ENCODE assay signal across 8 cellular contexts in genomic region chr9:127976943-127977871, GRCh38. TPM values are rescaled to one million over a fixed set of nuclear protein-coding genes. Genes with fewer than 3 reads are reported as not detected.
DNase-seq lines count a peak whose midpoint lies in the region; ATAC-seq and TF ChIP-seq lines count a peak whose summit lies in the region.

No MANE protein-coding gene starts in this region.

- no peak for DNase-seq in caudate nucleus (lab: John Stamatoyannopoulos, UW)
- DNase-seq in nephron progenitor cell: no peak
- DNase-seq in hepatic stellate cell (ENCODE audit: low spot score): no peak
- no peak for DNase-seq in G401 (ENCODE audit: low spot score)
- DNase-seq in NCI-H446 treated with DMSO at 0.1 percent for 48 hours (lab: John Stamatoyannopoulos, UW): no peak

- H3K9me3 ChIP-seq in KOPT-K1 (ENCODE audit: insufficient read depth, low read length, poor library complexity, severe bottlenecking): no peaks in the 10 kb centered on the region

- H3K4me1 Mint-ChIP-seq in nephron progenitor cell: peaks cover 82% of the 10 kb centered on the region

- no peaks in the 10 kb centered on the region for H3K27me3 Mint-ChIP-seq in nephron progenitor cell (ENCODE audit: low read depth, poor library complexity)

- H3K36me3 Mint-ChIP-seq in nephron progenitor cell (ENCODE audit: low read depth): no peaks in the 10 kb centered on the region

- H3K4me3 Mint-ChIP-seq in nephron progenitor cell: peak overlapping the region; percentile 73

- no peak overlapping the region for H3K27ac Mint-ChIP-seq in nephron progenitor cell

- H3K27ac ChIP-seq in C4-2B: peak overlapping the region; percentile 80
- peak overlapping the region; percentile 91 for H3K27ac ChIP-seq in KOPT-K1 (ENCODE audit: low read depth, low read length, poor library complexity, severe bottlenecking)
- peak overlapping the region; percentile 94 for H3K27ac ChIP-seq in caudate nucleus (ENCODE audit: low read depth, low read length)

- no peaks in the 10 kb centered on the region for H3K9me3 Mint-ChIP-seq in nephron progenitor cell

- ATAC-seq in GM19452 (IDR thresholded peaks at IDR 0.05; ENCODE audit: unreplicated experiment): no peak

- TF ChIP-seq CTCF in C4-2B (conservative IDR thresholded peaks at IDR 0.05) (no peak), nephron progenitor cell (IDR thresholded peaks at IDR 0.05) (no peak)

- in situ Hi-C loops in G401 (cut with HindIII; ENCODE audit: low sequenced_read_pairs): no loop called here

- peaks cover 15% of the 10 kb centered on the region; the same call in 1 of the 2 replicates for H3K36me3 ChIP-seq in KOPT-K1 (ENCODE audit: insufficient read depth, low read length)

RNA-seq across cellular contexts. Expression of gene EEIG1, which starts 3.6 kb away (rescaled TPM):
- total RNA-seq in G401 (2014; rRNA removed; shearing (Covaris generic)): 12.4 and 18.6 TPM in 2 replicates

RNA-seq across cellular contexts. Expression of gene DPM2, which starts 39.6 kb away (rescaled TPM):
- 17.1 and 39.0 TPM in 2 replicates for total RNA-seq in G401 (2014; rRNA removed; shearing (Covaris generic))

RNA-seq across cellular contexts. Expression of gene PIP5KL1, which starts 46.6 kb away (rescaled TPM):
- total RNA-seq in G401 (2014; rRNA removed; shearing (Covaris generic)): 0.68 and 23.4 TPM in 2 replicates
